ENCODE assay signal across 8 cellular contexts in genomic region chr16:57801098-57801855, GRCh38. TPM values are rescaled to one million over a fixed set of nuclear protein-coding genes. Genes with fewer than 3 reads are reported as not detected.
DNase-seq lines count a peak whose midpoint lies in the region; ATAC-seq, FAIRE-seq and TF ChIP-seq lines count a peak whose summit lies in the region.

No MANE protein-coding gene starts in this region.

- no peaks in the 10 kb centered on the region for H3K9me1 ChIP-seq in endothelial cell of umbilical vein (replicated peaks; ENCODE audit: control insufficient read depth, extremely low read depth, insufficient read depth, low read length)

- H3K4me1 Mint-ChIP-seq in CD4-positive, alpha-beta T cell (ENCODE audit: low read depth): peaks cover 37% of the 10 kb centered on the region
- peaks cover 52% of the 10 kb centered on the region for H3K4me1 Mint-ChIP-seq in neural progenitor cell

- H3K4me3 Mint-ChIP-seq in CD4-positive, alpha-beta T cell: peak overlapping the region; percentile 32
- H3K4me3 Mint-ChIP-seq in neural progenitor cell: peak overlapping the region; percentile 86

- POLR2A ChIA-PET in CD4-positive, alpha-beta T cell (lab: Charles Lee): interaction anchor here (1.6 kb wide), 1 partner anchor 9 kb away, joined by 7 read pairs; no protein-coding TSS in a partner anchor
- POLR2A ChIA-PET in endothelial cell of umbilical vein (lab: Charles Lee): interaction anchor here (1.0 kb wide), 1 partner anchor 62 kb away, joined by 3 read pairs; no protein-coding TSS in a partner anchor

- H3K36me3 ChIP-seq in OCI-LY1 (ENCODE audit: insufficient read depth, low read length) (no peaks in the 10 kb centered on the region), endothelial cell of umbilical vein (ENCODE audit: control insufficient read depth in 2 of 2, extremely low read depth in 1 of 2, insufficient read depth in 2 of 2, low read length in 2 of 2) (peaks cover 0 to 6% of the 10 kb centered on the region in 2 experiments), neural progenitor cell (no peaks in the 10 kb centered on the region)

- H3K27ac ChIP-seq in CD4-positive, alpha-beta T cell (ENCODE audit: low read depth, low read length): no peak overlapping the region
- H3K27ac ChIP-seq in OCI-LY1 (ENCODE audit: low read depth, low read length, poor library complexity, severe bottlenecking): no peak overlapping the region
- H3K27ac ChIP-seq in endothelial cell of umbilical vein (ENCODE audit: insufficient read depth, low read depth, low read length): peak overlapping the region; percentile 84
- H3K27ac ChIP-seq in neural progenitor cell: no peak overlapping the region

- H3K4me3 ChIP-seq in OCI-LY1 (ENCODE audit: low read depth, low read length, poor library complexity, severe bottlenecking) (no peak overlapping the region), endothelial cell of umbilical vein (replicated peaks in 1 of 3; ENCODE audit: insufficient read depth in 1 of 3, low read depth in 1 of 3, low read length in 3 of 3) (peak overlapping the region; percentile 52 to 70 (median 68)), neural progenitor cell (peak overlapping the region; percentile 71)

- intact Hi-C loops in CD4-positive, alpha-beta T cell (cut with DNase I, micrococcal nuclease): loop anchor here in 1 of 2 experiments (5.0 kb wide), 1 partner anchor 201 kb away; the partner anchor contains the start of genes USB1 and ZNF319
- intact Hi-C loops in endothelial cell of umbilical vein (cut with micrococcal nuclease): loop anchor here (5.0 kb wide), 1 partner anchor 91 kb away; no protein-coding TSS in a partner anchor

- no peak for TF ChIP-seq CTCF in CD4-positive, alpha-beta T cell (IDR thresholded peaks at IDR 0.05)
- TF ChIP-seq CTCF in OCI-LY1 (IDR thresholded peaks at IDR 0.05; ENCODE audit: low read length) (no peak), endothelial cell of umbilical vein (IDR thresholded peaks at IDR 0.05; ENCODE audit: extremely low read depth in 1 of 2, insufficient read depth in 1 of 2, low read depth in 1 of 2, low read length in 2 of 2) (no peak), neural progenitor cell (IDR thresholded peaks at IDR 0.05) (peak; percentile 23)

- H3K4me2 ChIP-seq in OCI-LY1 (ENCODE audit: low read length) (peak overlapping the region; percentile 36; the same call in 1 of the 2 replicates), endothelial cell of umbilical vein (ENCODE audit: insufficient read depth, low read length) (peak overlapping the region; percentile 84), neural progenitor cell (peak overlapping the region; percentile 100)

- H3K27ac Mint-ChIP-seq in CD4-positive, alpha-beta T cell: no peak overlapping the region
- H3K27ac Mint-ChIP-seq in neural progenitor cell: no peak overlapping the region

- H4K20me1 ChIP-seq in OCI-LY1 (ENCODE audit: insufficient read depth, low read length): no peaks in the 10 kb centered on the region
- no peaks in the 10 kb centered on the region for H4K20me1 ChIP-seq in endothelial cell of umbilical vein (replicated peaks; ENCODE audit: control insufficient read depth, extremely low read depth, insufficient read depth, low read length)
- peaks cover 3% of the 10 kb centered on the region for H4K20me1 ChIP-seq in neural progenitor cell (ENCODE audit: low read depth)

- CTCF ChIA-PET in CD4-positive, alpha-beta T cell (lab: Charles Lee): no interaction called here
- CTCF ChIA-PET in endothelial cell of umbilical vein (lab: Charles Lee): interaction anchor here (0.8 to 4.3 kb wide), 9 partner anchors 9 to 225 kb away, joined by 3 to 29 read pairs (median 3); no protein-coding TSS in a partner anchor

- BruUV-seq in endothelial cell of umbilical vein (replicated peaks; lab: Mats Ljungman, UMichigan): TSS peak; percentile 23

- H3K9me2 ChIP-seq in OCI-LY1 (ENCODE audit: low read depth, low read length): no peaks in the 10 kb centered on the region

- no peak for DNase-seq in CD4-positive, alpha-beta T cell
- DNase-seq in endothelial cell of umbilical vein (ENCODE audit: low read depth, low spot score) (peak; percentile 52), neural progenitor cell (ENCODE audit: low spot score) (peak; percentile 35), NAMALWA (ENCODE audit: low spot score) (no peak), mucosa of gallbladder (ENCODE audit: low spot score) (no peak)
- DNase-seq in activated CD4-positive, CD25-positive, alpha-beta regulatory T cell (lab: John Stamatoyannopoulos, UW): no peak

- H3K9me3 Mint-ChIP-seq in CD4-positive, alpha-beta T cell: no peaks in the 10 kb centered on the region
- H3K9me3 Mint-ChIP-seq in neural progenitor cell: no peaks in the 10 kb centered on the region

- H3K9ac ChIP-seq in OCI-LY1 (ENCODE audit: low read length): no peak overlapping the region
- peak overlapping the region; percentile 87 for H3K9ac ChIP-seq in endothelial cell of umbilical vein (replicated peaks; ENCODE audit: extremely low read depth, insufficient read depth, low read length)
- H3K9ac ChIP-seq in neural progenitor cell: no peak overlapping the region

- H3F3A ChIP-seq in OCI-LY1 (ENCODE audit: insufficient read depth, low read length) (no peaks in the 10 kb centered on the region), neural progenitor cell (ENCODE audit: low read depth) (peaks cover 21% of the 10 kb centered on the region)

- H3K9me3 ChIP-seq in CD4-positive, alpha-beta T cell (ENCODE audit: control insufficient read depth, low read length): no peaks in the 10 kb centered on the region
- H3K9me3 ChIP-seq in OCI-LY1 (ENCODE audit: low read length) (no peaks in the 10 kb centered on the region), endothelial cell of umbilical vein (replicated peaks; ENCODE audit: control insufficient read depth, insufficient read depth, low read length) (no peaks in the 10 kb centered on the region), neural progenitor cell (ENCODE audit: low read depth) (no peaks in the 10 kb centered on the region)

- H3K4me1 ChIP-seq in OCI-LY1 (ENCODE audit: insufficient read depth, low read length, severe bottlenecking): no peaks in the 10 kb centered on the region
- peaks cover 25% of the 10 kb centered on the region for H3K4me1 ChIP-seq in endothelial cell of umbilical vein (ENCODE audit: control insufficient read depth, extremely low read depth, insufficient read depth, low read length)
- H3K4me1 ChIP-seq in neural progenitor cell: peaks cover 24% of the 10 kb centered on the region

- no peaks in the 10 kb centered on the region for H3K79me2 ChIP-seq in OCI-LY1 (ENCODE audit: insufficient read depth, low read length)
- peaks cover 14% of the 10 kb centered on the region for H3K79me2 ChIP-seq in endothelial cell of umbilical vein (ENCODE audit: control insufficient read depth, insufficient read depth, low read length)
- no peaks in the 10 kb centered on the region for H3K79me2 ChIP-seq in neural progenitor cell (ENCODE audit: low read depth)

- peaks cover 27% of the 10 kb centered on the region for H3K27me3 Mint-ChIP-seq in CD4-positive, alpha-beta T cell
- peaks cover 12% of the 10 kb centered on the region for H3K27me3 Mint-ChIP-seq in neural progenitor cell (ENCODE audit: insufficient read depth, low read depth)

- ATAC-seq in CD4-positive, alpha-beta T cell (ENCODE audit: poor library complexity): no peak
- no peak for ATAC-seq in GM21723 (IDR thresholded peaks at IDR 0.05; ENCODE audit: unreplicated experiment)

- H3K36me3 Mint-ChIP-seq in CD4-positive, alpha-beta T cell (ENCODE audit: low read depth): no peaks in the 10 kb centered on the region
- peaks cover 2% of the 10 kb centered on the region for H3K36me3 Mint-ChIP-seq in neural progenitor cell

- dilution Hi-C loops in endothelial cell of umbilical vein (cut with MboI; ENCODE audit: extremely low pct_ligation_motif_present, low sequenced_read_pairs): no loop called here

- TF ChIP-seq POLR2A in endothelial cell of umbilical vein (IDR thresholded peaks at IDR 0.05; ENCODE audit: low read depth, low read length): no peak

- FAIRE-seq in endothelial cell of umbilical vein (lab: Jason Lieb, UNC): peak; percentile 83

- peaks cover 10% of the 10 kb centered on the region for H3K27me3 ChIP-seq in CD4-positive, alpha-beta T cell (ENCODE audit: control insufficient read depth, insufficient read depth, low read length)
- H3K27me3 ChIP-seq in OCI-LY1 (ENCODE audit: insufficient read depth, low read length) (no peaks in the 10 kb centered on the region), endothelial cell of umbilical vein (ENCODE audit: control insufficient read depth in 2 of 2, insufficient read depth in 2 of 2, low read length in 2 of 2) (no peaks in the 10 kb centered on the region), neural progenitor cell (peaks cover 64% of the 10 kb centered on the region)

- H2AFZ ChIP-seq in OCI-LY1 (ENCODE audit: low read length): no peak overlapping the region
- peak overlapping the region; percentile 42 for H2AFZ ChIP-seq in endothelial cell of umbilical vein (ENCODE audit: low read depth, low read length)
- H2AFZ ChIP-seq in neural progenitor cell (replicated peaks): no peak overlapping the region

TF ChIP-seq in endothelial cell of umbilical vein, 7 proteins besides CTCF, POLR2A, EP300 and RAD21:
- TF ChIP-seq MYC (IDR thresholded peaks at IDR 0.05; ENCODE audit: low read depth, low read length): no peak
- no peak for TF ChIP-seq POLR2AphosphoS5 (IDR thresholded peaks at IDR 0.05; ENCODE audit: insufficient read depth, low read depth, low read length)
- TF ChIP-seq EZH2 (IDR thresholded peaks at IDR 0.05; ENCODE audit: borderline replicate concordance, low read depth, low read length, severe bottlenecking): no peak
- no peak for TF ChIP-seq JUN (IDR thresholded peaks at IDR 0.05; ENCODE audit: borderline replicate concordance, insufficient read depth, insufficient read length, low read depth)
- TF ChIP-seq FOS (IDR thresholded peaks at IDR 0.05; ENCODE audit: borderline replicate concordance, insufficient read depth, low read length): no peak
- TF ChIP-seq, protein P1, sequence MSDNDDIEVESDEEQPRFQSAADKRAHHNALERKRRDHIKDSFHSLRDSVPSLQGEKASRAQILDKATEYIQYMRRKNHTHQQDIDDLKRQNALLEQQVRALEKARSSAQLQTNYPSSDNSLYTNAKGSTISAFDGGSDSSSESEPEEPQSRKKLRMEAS (IDR thresholded peaks at IDR 0.05; ENCODE audit: insufficient read depth, insufficient read length): no peak

RNA-seq across cellular contexts. Expression of gene KIFC3, which starts 1.0 kb away (rescaled TPM):
- total RNA-seq in CD4-positive, alpha-beta T cell: not detected
- total RNA-seq in endothelial cell of umbilical vein: 56.7 and 62.2 TPM in 2 replicates
- polyA plus RNA-seq in endothelial cell of umbilical vein: 36.3 and 38.1 TPM in 2 replicates
- 27.7 and 43.4 TPM in 2 replicates for polyA plus RNA-seq in endothelial cell of umbilical vein (2011; cell fraction: cytosol; rRNA removed)
- 93.6 and 104 TPM in 2 replicates for polyA plus RNA-seq in endothelial cell of umbilical vein (2011; cell fraction: nucleus; rRNA removed)
- polyA plus RNA-seq in endothelial cell of umbilical vein (2012): 31.9 and 37.4 TPM in 2 replicates
- 45.8 and 50.4 TPM in 2 replicates for polyA minus RNA-seq in endothelial cell of umbilical vein
- 55.7 TPM for polyA minus RNA-seq in endothelial cell of umbilical vein (2011; cell fraction: cytosol; rRNA and poly(A)+ RNA removed)
- polyA minus RNA-seq in endothelial cell of umbilical vein (2011; cell fraction: nucleus; rRNA and poly(A)+ RNA removed): 42.3 and 60.9 TPM in 2 replicates
- 0.28 and 1.6 TPM in 2 replicates for total RNA-seq in neural progenitor cell (ENCODE audit: low replicate concordance)
- 39.3 TPM for total RNA-seq in mucosa of gallbladder

Comparison
In these comparisons a context has a peak if more than half of its experiments do, and no peak if none do; other contexts are left out.
1. DNase-seq: peak in endothelial cell of umbilical vein (single experiment) and neural progenitor cell (single experiment); none in CD4-positive, alpha-beta T cell (0 of 10), NAMALWA (single experiment), mucosa of gallbladder (single experiment) and activated CD4-positive, CD25-positive, alpha-beta regulatory T cell (0 of 4).
2. H3K4me2 ChIP-seq: peak in every context shown above with its lines; median percentile 100 in neural progenitor cell; 84 in endothelial cell of umbilical vein; 36 in OCI-LY1.
3. RNA of gene KIFC3, which starts 1.0 kb away (total RNA-seq): 56.7 to 62.2 TPM in endothelial cell of umbilical vein and 39.3 TPM in mucosa of gallbladder (single experiment); 0.28 to 1.6 TPM in neural progenitor cell and not detected in CD4-positive, alpha-beta T cell; every median in the first group is over 10 times any median in the second.